Comparison of ENCODE assay signal across 11 cellular contexts in genomic region chr10:6053816-6054581, GRCh38. TPM values are rescaled to one million over a fixed set of nuclear protein-coding genes. Genes with fewer than 3 reads are reported as not detected.
DNase-seq lines count a peak whose midpoint lies in the region; ATAC-seq and TF ChIP-seq lines count a peak whose summit lies in the region.
"Had no signal": no experiment of that assay in that cellular context is flagged by ENCODE, and none has a peak within 500 bp of the region (broad histone marks: within the 10 kb centered on the region; RNA-seq: fewer than 3 reads in every experiment).

No MANE protein-coding gene starts in this region.

- no peaks in the 10 kb centered on the region for H3K27me3 Mint-ChIP-seq in activated CD8-positive, alpha-beta T cell treated with anti-CD3 and anti-CD28 coated beads, Interleukin-2, amount 10 ng/mL, durations not matched to agents 7 days and 5 days (ENCODE audit: low read depth)
- no peaks in the 10 kb centered on the region for H3K27me3 Mint-ChIP-seq in stimulated activated naive B cell treated with anti-CD40 and anti-IgM and Interleukin-4, amounts not matched to agents 10 μg/mL and 1 μg/mL and 100 μg/mL, for 72 hours

- CTCF ChIA-PET in activated CD8-positive, alpha-beta T cell treated with anti-CD3 and anti-CD28 coated beads, Interleukin-2, amount 10 ng/mL, durations not matched to agents 7 days and 5 days (lab: Charles Lee), result interaction anchor here (0.9 to 7.5 kb wide), 10 partner anchors 8 to 40 kb away, joined by 3 to 81 read pairs (median 8); no protein-coding TSS in a partner anchor

- H3K27me3 ChIP-seq in right atrium auricular region, result no peaks in the 10 kb centered on the region

- peak overlapping the region; percentile 15 to 31 for H3K27ac ChIP-seq in right atrium auricular region
- H3K27ac ChIP-seq: 22Rv1 had no signal

- H3K4me1 Mint-ChIP-seq in activated CD8-positive, alpha-beta T cell treated with anti-CD3 and anti-CD28 coated beads, Interleukin-2, amount 10 ng/mL, durations not matched to agents 7 days and 5 days (ENCODE audit: low read depth), result peaks cover 89% of the 10 kb centered on the region
- H3K4me1 Mint-ChIP-seq in stimulated activated naive B cell treated with anti-CD40 and anti-IgM and Interleukin-4, amounts not matched to agents 10 μg/mL and 1 μg/mL and 100 μg/mL, for 72 hours, result peaks cover 67 to 91% of the 10 kb centered on the region in 2 donors

- no peak overlapping the region for H3K4me3 ChIP-seq in right atrium auricular region

- H3K4me1 ChIP-seq in right atrium auricular region, result peaks cover 0 to 34% of the 10 kb centered on the region in 2 donors

- H3K9me3 ChIP-seq in right atrium auricular region, result no peaks in the 10 kb centered on the region

- ATAC-seq in activated CD8-positive, alpha-beta T cell treated with anti-CD3 and anti-CD28 coated beads, Interleukin-2, amount 10 ng/mL, durations not matched to agents 7 days and 5 days, result no peak
- ATAC-seq in stimulated activated naive B cell treated with anti-CD40 and anti-IgM and Interleukin-4, amounts not matched to agents 10 μg/mL and 1 μg/mL and 100 μg/mL, for 72 hours (replicated peaks), result no peak
- no peak for ATAC-seq in HG03196 (IDR thresholded peaks at IDR 0.05; ENCODE audit: unreplicated experiment)
- no peak for ATAC-seq in GM21528 (IDR thresholded peaks at IDR 0.05; ENCODE audit: low FRiP score, unreplicated experiment)
- no peak for ATAC-seq in HG03175 (IDR thresholded peaks at IDR 0.05; ENCODE audit: unreplicated experiment)

- H3K27ac Mint-ChIP-seq in activated CD8-positive, alpha-beta T cell treated with anti-CD3 and anti-CD28 coated beads, Interleukin-2, amount 10 ng/mL, durations not matched to agents 7 days and 5 days, result peak overlapping the region; percentile 79
- H3K27ac Mint-ChIP-seq in stimulated activated naive B cell treated with anti-CD40 and anti-IgM and Interleukin-4, amounts not matched to agents 10 μg/mL and 1 μg/mL and 100 μg/mL, for 72 hours, result peak overlapping the region; percentile 93

- H3K36me3 Mint-ChIP-seq in activated CD8-positive, alpha-beta T cell treated with anti-CD3 and anti-CD28 coated beads, Interleukin-2, amount 10 ng/mL, durations not matched to agents 7 days and 5 days (ENCODE audit: low read depth), result peaks cover 84% of the 10 kb centered on the region
- H3K36me3 Mint-ChIP-seq in stimulated activated naive B cell treated with anti-CD40 and anti-IgM and Interleukin-4, amounts not matched to agents 10 μg/mL and 1 μg/mL and 100 μg/mL, for 72 hours, result peaks cover 7 to 26% of the 10 kb centered on the region in 2 donors

- H3K9me3 Mint-ChIP-seq in activated CD8-positive, alpha-beta T cell treated with anti-CD3 and anti-CD28 coated beads, Interleukin-2, amount 10 ng/mL, durations not matched to agents 7 days and 5 days (ENCODE audit: insufficient read depth), result no peaks in the 10 kb centered on the region
- peaks cover 0 to 2% of the 10 kb centered on the region in 2 donors for H3K9me3 Mint-ChIP-seq in stimulated activated naive B cell treated with anti-CD40 and anti-IgM and Interleukin-4, amounts not matched to agents 10 μg/mL and 1 μg/mL and 100 μg/mL, for 72 hours

- no peaks in the 10 kb centered on the region for H3K36me3 ChIP-seq in right atrium auricular region

- peak; percentile 17 for DNase-seq in NCI-H748 (lab: John Stamatoyannopoulos, UW; ENCODE audit: unreplicated experiment)
- no peak for DNase-seq in NCI-H748 treated with DMSO at 0.1 percent for 48 hours (lab: John Stamatoyannopoulos, UW)
- peak; percentile 26 for DNase-seq in activated CD8-positive, alpha-beta T cell treated with anti-CD3 and anti-CD28 coated beads, Interleukin-2, amount 10 ng/mL, durations not matched to agents 7 days and 5 days
- DNase-seq in right atrium auricular region (ENCODE audit: low spot score), result no peak
- no peak for DNase-seq in stimulated activated naive B cell treated with anti-CD40 and anti-IgM and Interleukin-4, amounts not matched to agents 10 μg/mL and 1 μg/mL and 100 μg/mL, for 72 hours
- DNase-seq: HCEC 1CT; stimulated activated CD4-positive, alpha-beta T cell treated with anti-CD3 and anti-CD28 coated beads, Interleukin-1b, Interleukin-23, amount 100 ng/mL, for 48 hours had no signal

- H3K4me3 Mint-ChIP-seq in activated CD8-positive, alpha-beta T cell treated with anti-CD3 and anti-CD28 coated beads, Interleukin-2, amount 10 ng/mL, durations not matched to agents 7 days and 5 days, result peak overlapping the region; percentile 57
- H3K4me3 Mint-ChIP-seq in stimulated activated naive B cell treated with anti-CD40 and anti-IgM and Interleukin-4, amounts not matched to agents 10 μg/mL and 1 μg/mL and 100 μg/mL, for 72 hours, result peak overlapping the region; percentile 60 to 75

- TF ChIP-seq CTCF in right atrium auricular region (IDR thresholded peaks at IDR 0.05), result no peak

- POLR2A ChIA-PET in activated CD8-positive, alpha-beta T cell treated with anti-CD3 and anti-CD28 coated beads, Interleukin-2, amount 10 ng/mL, durations not matched to agents 7 days and 5 days (lab: Charles Lee), result interaction anchor here (0.6 to 7.1 kb wide), 7 partner anchors 7 to 528 kb away, joined by 3 to 134 read pairs (median 4); partner anchors contain the start of gene IL2RA

RNA-seq across cellular contexts. Expression of gene IL2RA, which starts 8.2 kb away (rescaled TPM):
- 100 to 1,000 TPM; 174 to 177 TPM for total RNA-seq in activated CD8-positive, alpha-beta T cell treated with anti-CD3 and anti-CD28 coated beads, Interleukin-2, amount 10 ng/mL, durations not matched to agents 7 days and 5 days
- total RNA-seq in right atrium auricular region, result under 1 TPM; 0.16 to 0.30 TPM

RNA-seq across cellular contexts. Expression of gene RBM17, which starts 34.8 kb away (rescaled TPM):
- total RNA-seq in activated CD8-positive, alpha-beta T cell treated with anti-CD3 and anti-CD28 coated beads, Interleukin-2, amount 10 ng/mL, durations not matched to agents 7 days and 5 days, result 100 to 1,000 TPM; 213 to 217 TPM
- 10 to 100 TPM; 27.4 to 30.1 TPM for total RNA-seq in right atrium auricular region

Comparison
In these comparisons a context has a peak if more than half of its experiments do, and no peak if none do; other contexts are left out.
1. DNase-seq: peak in NCI-H748 (single experiment) and activated CD8-positive, alpha-beta T cell treated with anti-CD3 and anti-CD28 coated beads, Interleukin-2, amount 10 ng/mL, durations not matched to agents 7 days and 5 days (single experiment); none in NCI-H748 treated with DMSO at 0.1 percent for 48 hours (single experiment), right atrium auricular region (single experiment) and stimulated activated naive B cell treated with anti-CD40 and anti-IgM and Interleukin-4, amounts not matched to agents 10 μg/mL and 1 μg/mL and 100 μg/mL, for 72 hours (single experiment).
2. RNA of gene IL2RA, which starts 8.2 kb away (total RNA-seq): 174 to 177 TPM in activated CD8-positive, alpha-beta T cell treated with anti-CD3 and anti-CD28 coated beads, Interleukin-2, amount 10 ng/mL, durations not matched to agents 7 days and 5 days; 0.16 to 0.30 TPM in right atrium auricular region; every median in the first group is over 100 times any median in the second.
3. RNA of gene RBM17, which starts 34.8 kb away (total RNA-seq): 213 to 217 TPM in activated CD8-positive, alpha-beta T cell treated with anti-CD3 and anti-CD28 coated beads, Interleukin-2, amount 10 ng/mL, durations not matched to agents 7 days and 5 days; 27.4 to 30.1 TPM in right atrium auricular region; every median in the first group is over 4 times any median in the second.